ENCODE assay signal across 8 cellular contexts in genomic region chr7:105487559-105488218, GRCh38. TPM values are rescaled to one million over a fixed set of nuclear protein-coding genes. Genes with fewer than 3 reads are reported as not detected.
DNase-seq lines count a peak whose midpoint lies in the region; ATAC-seq lines count a peak whose summit lies in the region.

No MANE protein-coding gene starts in this region.

- ATAC-seq in HG03280 (IDR thresholded peaks at IDR 0.05; ENCODE audit: unreplicated experiment), result no peak

- in situ Hi-C loops in T47D (cut with HindIII; ENCODE audit: low pct_unique_long_range_greater_than_20kb, low sequenced_read_pairs), result no loop called here

- DNase-seq in EL, result peak; percentile 80
- peak; percentile 68 for DNase-seq in M059J (ENCODE audit: low read depth)
- peak; percentile 16 to 40 for DNase-seq in T47D (ENCODE audit: low read depth in 1 of 2, low spot score in 1 of 2)
- peak; percentile 71 for DNase-seq in kidney tubule cell (ENCODE audit: low spot score)
- DNase-seq in stimulated activated CD4-positive, alpha-beta T cell treated with anti-CD3 and anti-CD28 coated beads, Interleukin-2, amount 100 ng/mL, for 48 hours, result no peak
- DNase-seq in activated CD4-positive, alpha-beta T cell treated with anti-CD3 and anti-CD28 coated beads, Interleukin-2, amount 50 U/mL, for 4 hours, result no peak
- DNase-seq in NCI-H128 (lab: John Stamatoyannopoulos, UW; ENCODE audit: unreplicated experiment), result no peak

RNA-seq across cellular contexts. Expression of gene PUS7, which starts 34.4 kb away (rescaled TPM):
- 17.1 and 19.1 TPM in 2 replicates for total RNA-seq in M059J (2014; rRNA removed; shearing (Covaris generic))

RNA-seq across cellular contexts. Expression of gene RINT1, which starts 44.3 kb away (rescaled TPM):
- 10.3 and 14.2 TPM in 2 replicates for total RNA-seq in M059J (2014; rRNA removed; shearing (Covaris generic))

Comparison
In these comparisons a context has a peak if more than half of its experiments do, and no peak if none do; other contexts are left out.
1. DNase-seq: peak in EL (single experiment), M059J (single experiment), T47D (2 of 2) and kidney tubule cell (single experiment); none in stimulated activated CD4-positive, alpha-beta T cell treated with anti-CD3 and anti-CD28 coated beads, Interleukin-2, amount 100 ng/mL, for 48 hours (0 of 2), activated CD4-positive, alpha-beta T cell treated with anti-CD3 and anti-CD28 coated beads, Interleukin-2, amount 50 U/mL, for 4 hours (0 of 2) and NCI-H128 (single experiment).